In genomic region chr1:234926574-234927311, GRCh38 we compare ENCODE assay signal across 8 cellular contexts.
DNase-seq lines count a peak whose midpoint lies in the region; ATAC-seq and TF ChIP-seq lines count a peak whose summit lies in the region.

No MANE protein-coding gene starts in this region.

- no peaks in the 10 kb centered on the region for H3K27me3 ChIP-seq in thoracic aorta (replicated peaks; ENCODE audit: insufficient read depth)

- H3K27ac Mint-ChIP-seq in Calu3 (ENCODE audit: unreplicated experiment): peak overlapping the region; percentile 28

- no peak overlapping the region for H3K4me3 Mint-ChIP-seq in Calu3 (ENCODE audit: low read depth, unreplicated experiment)

- peaks cover 3% of the 10 kb centered on the region for H3K9me3 Mint-ChIP-seq in Calu3 (ENCODE audit: low read depth, unreplicated experiment)

- no peak for TF ChIP-seq CTCF in Calu3 (IDR thresholded peaks at IDR 0.05; ENCODE audit: unreplicated experiment)
- no peak for TF ChIP-seq CTCF in thoracic aorta (IDR thresholded peaks at IDR 0.05)

- H3K9me3 ChIP-seq in thoracic aorta: no peaks in the 10 kb centered on the region

- BruUV-seq in Calu3 (replicated peaks; lab: Mats Ljungman, UMichigan): no TSS peak

- CTCF ChIA-PET in Calu3 (lab: Charles Lee): interaction anchor here (1.2 to 1.6 kb wide), 3 partner anchors 36 to 284 kb away, joined by 4 to 7 read pairs (median 5); no protein-coding TSS in a partner anchor

- no peaks in the 10 kb centered on the region for H3K36me3 ChIP-seq in thoracic aorta

- no peak for DNase-seq in Calu3
- peak; percentile 47 for DNase-seq in activated naive CD4-positive, alpha-beta T cell treated with anti-CD3 and anti-CD28 coated beads, Interleukin-2, amount 50 U/mL, for 16 hours
- peak; percentile 44 to 85 for DNase-seq in lung microvascular endothelial cell (ENCODE audit: low read depth in 2 of 2)
- no peak for DNase-seq in thoracic aorta (ENCODE audit: low spot score)
- DNase-seq in activated gamma-delta T cell (lab: John Stamatoyannopoulos, UW): no peak
- no peak for DNase-seq in SW480 (ENCODE audit: low spot score)

- no peaks in the 10 kb centered on the region for H3K36me3 Mint-ChIP-seq in Calu3 (ENCODE audit: insufficient read depth, unreplicated experiment)

- peak overlapping the region; percentile 46 to 69 for H3K27ac ChIP-seq in thoracic aorta

- peak overlapping the region; percentile 18 for H3K4me3 ChIP-seq in thoracic aorta

- ATAC-seq in GM19467 (IDR thresholded peaks at IDR 0.05; ENCODE audit: unreplicated experiment) (peak; percentile 89), HG03521 (IDR thresholded peaks at IDR 0.05; ENCODE audit: unreplicated experiment) (peak; percentile 72), thoracic aorta (ENCODE audit: insufficient number of reproducible peaks, low FRiP score, low read depth) (no peak)

- peaks cover 30% of the 10 kb centered on the region for H3K4me1 Mint-ChIP-seq in Calu3 (ENCODE audit: low read depth, unreplicated experiment)

- no peaks in the 10 kb centered on the region for H3K27me3 Mint-ChIP-seq in Calu3 (ENCODE audit: unreplicated experiment)

- intact Hi-C loops in Calu3 (cut with micrococcal nuclease; ENCODE audit: unreplicated experiment): loop anchor here (1.0 kb wide), 1 partner anchor 34 kb away; no protein-coding TSS in a partner anchor

- peaks cover 14 to 34% of the 10 kb centered on the region in 2 donors for H3K4me1 ChIP-seq in thoracic aorta (ENCODE audit: control insufficient read depth in 1 of 2, low read depth in 2 of 2)

Comparison
In these comparisons a context has a peak if more than half of its experiments do, and no peak if none do; other contexts are left out.
1. DNase-seq: peak in activated naive CD4-positive, alpha-beta T cell treated with anti-CD3 and anti-CD28 coated beads, Interleukin-2, amount 50 U/mL, for 16 hours (single experiment) and lung microvascular endothelial cell (2 of 2); none in Calu3 (single experiment), thoracic aorta (single experiment), activated gamma-delta T cell (single experiment) and SW480 (single experiment).